8 cellular contexts compared by ENCODE assay signal in genomic region chr12:65278576-65279386, GRCh38. TPM values are rescaled to one million over a fixed set of nuclear protein-coding genes. Genes with fewer than 3 reads are reported as not detected.
DNase-seq lines count a peak whose midpoint lies in the region; ATAC-seq and TF ChIP-seq lines count a peak whose summit lies in the region.

Gene MSRB3 (plus strand): TSS chr12:65278683. CDS start chr12:65308580, 29,897 bp downstream.

- peaks cover 2% of the 10 kb centered on the region for H3K4me1 Mint-ChIP-seq in progenitor cell of endocrine pancreas (ENCODE audit: low read depth)

- H3K27me3 ChIP-seq in right cardiac atrium (ENCODE audit: control insufficient read depth, insufficient read depth) = no peaks in the 10 kb centered on the region

- DNase-seq in NCI-H510A (lab: John Stamatoyannopoulos, UW) (peak; percentile 8), NCI-H510A treated with DMSO at 0.1 percent for 48 hours (lab: John Stamatoyannopoulos, UW) (no peak), HCEC 1CT (peak; percentile 82), NCI-H748 (lab: John Stamatoyannopoulos, UW; ENCODE audit: unreplicated experiment) (peak; percentile 28), astrocyte of the spinal cord (ENCODE audit: low read depth, low spot score) (peak; percentile 74), right cardiac atrium (peak; percentile 81 to 93 (median 92)), progenitor cell of endocrine pancreas (ENCODE audit: low spot score, unreplicated experiment) (peak; percentile 61), NCI-H187 (lab: John Stamatoyannopoulos, UW) (no peak)

- H3K27ac ChIP-seq in right cardiac atrium (ENCODE audit: low read length) = peak within 1 kb of the TSS; percentile 72

- no peaks in the 10 kb centered on the region for H3K9me3 ChIP-seq in right cardiac atrium (ENCODE audit: control insufficient read depth, low read length)

- H3K9me3 Mint-ChIP-seq in progenitor cell of endocrine pancreas (ENCODE audit: low read depth) = no peaks in the 10 kb centered on the region

- intact Hi-C loops in right cardiac atrium (cut with DNase I) = no loop called here

- peak within 1 kb of the TSS; percentile 69 for H3K4me3 Mint-ChIP-seq in progenitor cell of endocrine pancreas (ENCODE audit: low read depth)

- TF ChIP-seq CTCF in astrocyte of the spinal cord (IDR thresholded peaks at IDR 0.05; ENCODE audit: low read depth, low read length) (peak; percentile 34), progenitor cell of endocrine pancreas (IDR thresholded peaks at IDR 0.05; ENCODE audit: unreplicated experiment) (peak; percentile 25)

- peak; percentile 96 to 97 for ATAC-seq in right cardiac atrium

- in situ Hi-C loops in astrocyte of the spinal cord (cut with HindIII; ENCODE audit: low sequenced_read_pairs) = no loop called here

- H3K27me3 Mint-ChIP-seq in progenitor cell of endocrine pancreas = peaks cover 56% of the 10 kb centered on the region

- H3K4me1 ChIP-seq in right cardiac atrium (ENCODE audit: control insufficient read depth, insufficient read depth, low read length) = no peaks in the 10 kb centered on the region

- WGBS in right cardiac atrium = under 1% methylated on average over 88 of the region's 88 CpGs

- H3K27ac Mint-ChIP-seq in progenitor cell of endocrine pancreas = no peak within 1 kb of the TSS

- peak within 1 kb of the TSS; percentile 92 for H3K4me3 ChIP-seq in astrocyte of the spinal cord (ENCODE audit: low read depth, low read length)
- peak within 1 kb of the TSS; percentile 70 for H3K4me3 ChIP-seq in right cardiac atrium (ENCODE audit: low read length)

- H3K36me3 Mint-ChIP-seq in progenitor cell of endocrine pancreas (ENCODE audit: insufficient read depth) = no peaks in the 10 kb centered on the region

RNA-seq across cellular contexts. Expression of gene MSRB3, which starts in this region (rescaled TPM):
- total RNA-seq in right cardiac atrium (100 to 1,000 TPM; 125 to 210 (median 131) TPM), progenitor cell of endocrine pancreas (1.1 and 1.5 TPM in 2 replicates)
- polyA plus RNA-seq in right cardiac atrium = 59.7 TPM

Comparison
In these comparisons a context has a peak if more than half of its experiments do, and no peak if none do; other contexts are left out.
1. RNA of gene MSRB3 (total RNA-seq): 125 to 210 TPM in right cardiac atrium; 1.1 to 1.5 TPM in progenitor cell of endocrine pancreas; every median in the first group is over 10 times any median in the second.
2. DNase-seq: peak in NCI-H510A (single experiment), HCEC 1CT (single experiment), NCI-H748 (single experiment), astrocyte of the spinal cord (single experiment), right cardiac atrium (3 of 3) and progenitor cell of endocrine pancreas (single experiment); none in NCI-H510A treated with DMSO at 0.1 percent for 48 hours (single experiment) and NCI-H187 (0 of 2).